Comparison of ENCODE assay signal across 8 cellular contexts in the genomic region with DNA sequence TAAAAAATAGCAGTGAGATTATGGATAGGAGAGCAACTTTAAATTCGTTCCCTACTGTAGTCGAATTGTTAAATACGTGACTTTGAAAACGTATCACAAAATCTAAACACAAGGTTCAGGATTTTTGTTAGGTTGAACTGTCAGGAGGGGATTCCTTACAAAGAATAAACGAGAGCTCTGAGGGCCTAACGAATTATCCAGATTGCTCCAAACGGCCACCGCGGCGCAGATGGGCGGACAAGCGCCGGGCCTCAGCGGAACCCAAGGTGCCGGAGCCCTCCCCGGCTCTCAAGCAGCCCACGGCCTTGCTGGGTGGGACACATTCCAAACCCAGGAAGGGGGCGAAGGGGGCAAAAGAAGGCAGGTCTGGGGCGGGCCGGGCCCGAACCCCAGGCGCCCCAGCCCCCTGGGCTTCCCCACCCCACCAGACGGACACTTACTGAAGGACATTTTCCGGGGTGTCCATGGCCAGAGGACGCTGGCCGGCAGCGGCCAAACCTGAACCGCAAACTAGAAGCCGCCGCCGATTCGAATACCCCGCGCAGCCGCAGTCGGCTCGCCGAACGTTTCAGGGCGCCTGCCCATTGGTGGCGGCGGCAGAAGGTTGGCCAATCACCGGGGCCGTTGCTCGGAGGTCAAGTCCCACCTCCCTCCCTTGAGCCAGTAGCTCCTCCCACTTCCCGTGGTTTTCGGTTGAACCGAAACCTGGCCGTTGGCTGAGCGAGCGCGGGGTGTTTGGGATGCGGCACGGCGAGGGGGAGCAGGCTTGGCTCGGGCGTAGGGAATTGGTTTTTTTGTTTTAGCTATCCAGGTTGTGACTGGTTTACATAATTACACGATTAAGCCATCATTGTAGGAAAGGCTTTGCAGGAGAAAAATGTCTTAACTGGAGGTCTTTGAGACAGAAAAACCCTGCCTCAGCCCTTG. TPM values are rescaled to one million over a fixed set of nuclear protein-coding genes. Genes with fewer than 3 reads are reported as not detected.
A peak's percentile ranks its signal among the peaks of the same experiment; 100 is the strongest.
DNase-seq lines count a peak whose midpoint lies in the region; ATAC-seq and TF ChIP-seq lines count a peak whose summit lies in the region.

TSS of gene BUB1 (minus strand) at position 534 of the 927 bp plus-strand sequence. CDS start at position 466, 68 bp downstream.

- peaks cover 5% of the 10 kb centered on the region for H3K36me3 Mint-ChIP-seq in T-helper 17 cell (ENCODE audit: low read depth)

- no peak for TF ChIP-seq CTCF in psoas muscle (IDR thresholded peaks at IDR 0.05)
- no peak for TF ChIP-seq CTCF in uterus (IDR thresholded peaks at IDR 0.05)

- peaks cover 8% of the 10 kb centered on the region for H3K4me1 Mint-ChIP-seq in T-helper 17 cell

- ATAC-seq in HG02885 (IDR thresholded peaks at IDR 0.05; ENCODE audit: poor library complexity, unreplicated experiment) (peak; percentile 81), T-helper 17 cell (peak; percentile 98), left ventricle myocardium superior (peak; percentile 100), psoas muscle (peak; percentile 100)

- peak within 1 kb of the TSS; percentile 94 for H3K27ac Mint-ChIP-seq in T-helper 17 cell

- H3K36me3 ChIP-seq in psoas muscle (ENCODE audit: insufficient read depth in 1 of 2, low read depth in 1 of 2) (no peaks in the 10 kb centered on the region), uterus (no peaks in the 10 kb centered on the region)

- H3K9me3 ChIP-seq in T-helper 17 cell (ENCODE audit: control insufficient read depth, low read length, poor library complexity, severe bottlenecking) (no peaks in the 10 kb centered on the region), psoas muscle (no peaks in the 10 kb centered on the region), uterus (no peaks in the 10 kb centered on the region)

- TF ChIP-seq POLR2A in GM15510 (IDR thresholded peaks at IDR 0.05; ENCODE audit: borderline replicate concordance, extremely low read depth, insufficient read length) (peak; percentile 94), uterus (IDR thresholded peaks at IDR 0.05) (peak; percentile 78 to 95)

- intact Hi-C loops in left ventricle myocardium superior (cut with micrococcal nuclease) (no loop called here), psoas muscle (cut with DNase I) (loop anchor here in 1 of 2 donors (5.0 kb wide), 1 partner anchor 90 kb away; no protein-coding TSS in a partner anchor), uterus (cut with DNase I; ENCODE audit: low total_unique reads) (no loop called here)

- H3K4me3 ChIP-seq in psoas muscle (peak within 1 kb of the TSS; percentile 70), uterus (peak within 1 kb of the TSS; percentile 53 to 60)

- peak; percentile 91 for DNase-seq in NCI-H1694 treated with DMSO at 0.1 percent for 48 hours (lab: John Stamatoyannopoulos, UW)
- peak; percentile 90 to 93 (median 92) for DNase-seq in T-helper 17 cell
- peak; percentile 98 for DNase-seq in left ventricle myocardium superior
- DNase-seq in psoas muscle: peak; percentile 96 to 98
- DNase-seq in uterus: peak; percentile 97

- H3K27ac ChIP-seq in angular gyrus (ENCODE audit: low read depth, low read length) (peak within 1 kb of the TSS; percentile 94), psoas muscle (peak within 1 kb of the TSS; percentile 68), uterus (peak within 1 kb of the TSS; percentile 92 to 94)

- H3K27me3 ChIP-seq in psoas muscle (ENCODE audit: insufficient read depth in 3 of 3, low read length in 2 of 3) (no peaks in the 10 kb centered on the region), uterus (no peaks in the 10 kb centered on the region)

- peak within 1 kb of the TSS; percentile 99 for H3K4me3 Mint-ChIP-seq in T-helper 17 cell

- H3K4me1 ChIP-seq in psoas muscle: peaks cover 4% of the 10 kb centered on the region
- H3K4me1 ChIP-seq in uterus: peaks cover 0 to 5% of the 10 kb centered on the region in 2 donors

- 0 to 1% (median 0%) methylated on average over 56 to 58 of the region's 58 CpGs for WGBS in psoas muscle, 3 donors

- H3K27me3 Mint-ChIP-seq in T-helper 17 cell: no peaks in the 10 kb centered on the region

RNA-seq across cellular contexts. Expression of gene BUB1, which starts in this region (rescaled TPM):
- 1 to 10 TPM; 3.2 to 8.6 TPM for total RNA-seq in T-helper 17 cell
- 0.82 TPM for total RNA-seq in left ventricle myocardium superior
- under 1 TPM; 0.06 to 0.69 (median 0.14) TPM for total RNA-seq in psoas muscle
- polyA plus RNA-seq in psoas muscle: under 1 TPM; 0.07 to 0.27 (median 0.22) TPM
- 10 to 100 TPM in 1 of 4 donors, 1 to 10 TPM in 1, under 1 TPM in 1, not detected in 1; 0.67 to 29.0 (median 1.2) TPM for total RNA-seq in uterus

Comparison
In these comparisons a context has a peak if more than half of its experiments do, and no peak if none do; other contexts are left out.
1. Peak in every context shown above with its lines: DNase-seq, ATAC-seq, H3K4me3 ChIP-seq and H3K27ac ChIP-seq.
2. Peak in DNase-seq and ATAC-seq in left ventricle myocardium superior; RNA of the gene not detected or under 1 TPM.
3. Peak in DNase-seq, ATAC-seq, H3K4me3 ChIP-seq and H3K27ac ChIP-seq in psoas muscle; RNA of the gene not detected or under 1 TPM.